21 cellular contexts compared by ENCODE assay signal in the genomic region with DNA sequence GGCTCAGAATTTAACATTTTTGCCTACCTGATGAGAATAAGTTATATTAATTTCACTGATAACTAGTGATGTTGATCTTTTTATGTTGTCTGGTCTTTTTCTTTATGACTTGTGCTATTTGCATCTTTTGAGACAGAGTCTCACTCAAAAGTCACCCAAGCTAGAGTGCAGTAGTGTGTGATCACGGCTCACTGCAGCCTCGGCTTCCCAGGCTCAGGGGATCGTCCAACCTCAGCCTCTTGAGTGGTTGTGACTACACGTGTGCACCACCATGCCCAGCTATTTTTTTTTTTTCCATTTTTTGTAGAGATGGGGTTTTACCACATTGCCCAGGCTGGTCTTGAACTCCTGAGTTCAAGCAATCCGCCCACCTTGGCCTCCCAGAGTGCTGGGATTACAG. TPM values are rescaled to one million over a fixed set of nuclear protein-coding genes. Genes with fewer than 3 reads are reported as not detected.
A peak's percentile ranks its signal among the peaks of the same experiment; 100 is the strongest.
DNase-seq lines count a peak whose midpoint lies in the region; ATAC-seq and TF ChIP-seq lines count a peak whose summit lies in the region.
"Had no signal": no experiment of that assay in that cellular context is flagged by ENCODE, and none has a peak within 500 bp of the region (broad histone marks: within the 10 kb centered on the region; RNA-seq: fewer than 3 reads in every experiment).

No MANE protein-coding gene starts in this region.

- ATAC-seq in HG02610 (IDR thresholded peaks at IDR 0.05; ENCODE audit: unreplicated experiment) = peak; percentile 66
- no peak for ATAC-seq in HG03469 (IDR thresholded peaks at IDR 0.05; ENCODE audit: unreplicated experiment)
- no peak for ATAC-seq in HG03095 (IDR thresholded peaks at IDR 0.05; ENCODE audit: unreplicated experiment)
- ATAC-seq: A549, right lobe of liver had no signal

- H3K4me3 ChIP-seq in neutrophil (ENCODE audit: low read depth in 1 of 2, low read length in 1 of 2) = peak overlapping the region in 1 of 2 experiments; percentile 8
- H3K4me3 ChIP-seq: A549, right lobe of liver, SJSA1, vagina had no signal

- peak overlapping the region; percentile 25 for H3K27ac Mint-ChIP-seq in activated CD4-positive, alpha-beta T cell treated with anti-CD3 and anti-CD28 coated beads, Interleukin-2, amount 10 ng/mL, durations not matched to agents 7 days and 5 days
- H3K27ac Mint-ChIP-seq in activated naive CD8-positive, alpha-beta T cell = peak overlapping the region; percentile 75

- no peaks in the 10 kb centered on the region for H3K9me3 ChIP-seq in neutrophil
- H3K9me3 ChIP-seq: A549, right lobe of liver, SJSA1, vagina had no signal

- no peaks in the 10 kb centered on the region for H3K27me3 ChIP-seq in neutrophil
- H3K27me3 ChIP-seq: right lobe of liver, SJSA1, vagina had no signal

- TF ChIP-seq CTCF in neutrophil (IDR thresholded peaks at IDR 0.05) = no peak

- POLR2A ChIA-PET in activated CD4-positive, alpha-beta T cell treated with anti-CD3 and anti-CD28 coated beads, Interleukin-2, amount 10 ng/mL, durations not matched to agents 7 days and 5 days (lab: Charles Lee) = no interaction called here

- H3K36me3 Mint-ChIP-seq in activated CD4-positive, alpha-beta T cell treated with anti-CD3 and anti-CD28 coated beads, Interleukin-2, amount 10 ng/mL, durations not matched to agents 7 days and 5 days (ENCODE audit: low read depth) = peaks cover 67% of the 10 kb centered on the region
- H3K36me3 Mint-ChIP-seq in activated naive CD8-positive, alpha-beta T cell = peaks cover 16% of the 10 kb centered on the region

- peaks cover 57 to 80% of the 10 kb centered on the region in 2 experiments for H3K4me1 ChIP-seq in neutrophil (ENCODE audit: control insufficient read depth in 1 of 2, insufficient read depth in 1 of 2, low read depth in 1 of 2, low read length in 1 of 2)

- peaks cover 4% of the 10 kb centered on the region for H3K9me3 Mint-ChIP-seq in activated CD4-positive, alpha-beta T cell treated with anti-CD3 and anti-CD28 coated beads, Interleukin-2, amount 10 ng/mL, durations not matched to agents 7 days and 5 days
- H3K9me3 Mint-ChIP-seq in activated naive CD8-positive, alpha-beta T cell (ENCODE audit: low read depth) = no peaks in the 10 kb centered on the region

- peak overlapping the region; percentile 54 for H3K27ac ChIP-seq in neutrophil
- H3K27ac ChIP-seq: A549, HL-60, right lobe of liver, SJSA1, vagina had no signal

- CTCF ChIA-PET in activated CD4-positive, alpha-beta T cell treated with anti-CD3 and anti-CD28 coated beads, Interleukin-2, amount 10 ng/mL, durations not matched to agents 7 days and 5 days (lab: Charles Lee) = interaction anchor here (0.6 to 0.7 kb wide), 3 partner anchors 21 to 88 kb away, joined by 3 to 5 read pairs (median 3); no protein-coding TSS in a partner anchor

- no peaks in the 10 kb centered on the region for H3K27me3 Mint-ChIP-seq in activated CD4-positive, alpha-beta T cell treated with anti-CD3 and anti-CD28 coated beads, Interleukin-2, amount 10 ng/mL, durations not matched to agents 7 days and 5 days
- no peaks in the 10 kb centered on the region for H3K27me3 Mint-ChIP-seq in activated naive CD8-positive, alpha-beta T cell

- H3K4me3 Mint-ChIP-seq in activated CD4-positive, alpha-beta T cell treated with anti-CD3 and anti-CD28 coated beads, Interleukin-2, amount 10 ng/mL, durations not matched to agents 7 days and 5 days = no peak overlapping the region
- peak overlapping the region; percentile 75 for H3K4me3 Mint-ChIP-seq in activated naive CD8-positive, alpha-beta T cell

- DNase-seq in activated CD4-positive, alpha-beta T cell treated with anti-CD3 and anti-CD28 coated beads, Interleukin-2, amount 10 ng/mL, durations not matched to agents 7 days and 5 days = no peak
- DNase-seq in activated CD4-positive, alpha-beta T cell treated with anti-CD3 and anti-CD28 coated beads, Interleukin-2, amount 50 U/mL, for 1 hour = no peak
- no peak for DNase-seq in NCI-H1048 (lab: John Stamatoyannopoulos, UW)
- DNase-seq: activated CD4-positive, alpha-beta T cell treated with anti-CD3 and anti-CD28 coated beads, Interleukin-2, amount 50 U/mL, for 48 hours; activated gamma-delta T cell treated with Interleukin-2 at 50 U/mL for 16 hours; EL; hypothalamus; kidney glomerular epithelial cell; MV-4-11; NCI-H748 treated with DMSO at 0.1 percent for 48 hours; occipital lobe; right lobe of liver had no signal

- peaks cover 72% of the 10 kb centered on the region for H3K36me3 ChIP-seq in neutrophil

- peaks cover 58% of the 10 kb centered on the region for H3K4me1 Mint-ChIP-seq in activated CD4-positive, alpha-beta T cell treated with anti-CD3 and anti-CD28 coated beads, Interleukin-2, amount 10 ng/mL, durations not matched to agents 7 days and 5 days
- peaks cover 73% of the 10 kb centered on the region for H3K4me1 Mint-ChIP-seq in activated naive CD8-positive, alpha-beta T cell (ENCODE audit: low read depth)

RNA-seq across cellular contexts. Expression of a gene that starts 7.5 kb away (rescaled TPM):
- total RNA-seq in activated CD4-positive, alpha-beta T cell treated with anti-CD3 and anti-CD28 coated beads, Interleukin-2, amount 10 ng/mL, durations not matched to agents 7 days and 5 days = 100 to 1,000 TPM; 195 to 215 TPM
